ENCODE assay signal across 12 cellular contexts in genomic region chr1:101540161-101540560, GRCh38.
A peak's percentile ranks its signal among the peaks of the same experiment; 100 is the strongest.
DNase-seq lines count a peak whose midpoint lies in the region; ATAC-seq and TF ChIP-seq lines count a peak whose summit lies in the region.
"Had no signal": no experiment of that assay in that cellular context is flagged by ENCODE, and none has a peak within 500 bp of the region (broad histone marks: within the 10 kb centered on the region; RNA-seq: fewer than 3 reads in every experiment).

No MANE protein-coding gene starts in this region.

- DNase-seq in mesothelial cell of epicardium (ENCODE audit: low spot score in 2 of 2, unreplicated experiment in 2 of 2) (no peak), iPS-NIHi11 (ENCODE audit: low spot score) (no peak)
- no peak for DNase-seq in activated CD8-positive, alpha-beta memory T cell treated with anti-CD3 and anti-CD28 coated beads, Interleukin-2, amount 50 U/mL, for 4 hours
- no peak for DNase-seq in stimulated activated CD8-positive, alpha-beta memory T cell treated with anti-CD3 and anti-CD28 coated beads, Interleukin-4, amount 100 ng/mL, for 48 hours
- DNase-seq: BE2C; CD4-positive, alpha-beta memory T cell; DMS79 had no signal

- H3K4me1 Mint-ChIP-seq in mesothelial cell of epicardium = peaks cover 11% of the 10 kb centered on the region
- H3K4me1 Mint-ChIP-seq: CD4-positive, alpha-beta memory T cell had no signal

- H3K27ac Mint-ChIP-seq in mesothelial cell of epicardium = peak overlapping the region; percentile 43
- H3K27ac Mint-ChIP-seq: CD4-positive, alpha-beta memory T cell had no signal

- H3K27me3 Mint-ChIP-seq in mesothelial cell of epicardium (ENCODE audit: low read depth) = no peaks in the 10 kb centered on the region

- no peak for TF ChIP-seq CTCF in mesothelial cell of epicardium (IDR thresholded peaks at IDR 0.05; ENCODE audit: unreplicated experiment)

- no peak overlapping the region for H3K4me3 Mint-ChIP-seq in mesothelial cell of epicardium
- H3K4me3 Mint-ChIP-seq: CD4-positive, alpha-beta memory T cell had no signal

- peaks cover 8% of the 10 kb centered on the region for H3K9me3 Mint-ChIP-seq in mesothelial cell of epicardium
- H3K9me3 Mint-ChIP-seq: CD4-positive, alpha-beta memory T cell had no signal

- peak; percentile 62 for ATAC-seq in GM18511 (IDR thresholded peaks at IDR 0.05; ENCODE audit: unreplicated experiment)
- ATAC-seq in GM19025 (IDR thresholded peaks at IDR 0.05; ENCODE audit: low read depth, unreplicated experiment) = peak; percentile 67
- peak; percentile 76 for ATAC-seq in HG03432 (IDR thresholded peaks at IDR 0.05; ENCODE audit: unreplicated experiment)
- ATAC-seq: GM12878, HCT116 had no signal

- no peaks in the 10 kb centered on the region for H3K36me3 Mint-ChIP-seq in mesothelial cell of epicardium
- H3K36me3 Mint-ChIP-seq: CD4-positive, alpha-beta memory T cell had no signal
